In the genomic region with DNA sequence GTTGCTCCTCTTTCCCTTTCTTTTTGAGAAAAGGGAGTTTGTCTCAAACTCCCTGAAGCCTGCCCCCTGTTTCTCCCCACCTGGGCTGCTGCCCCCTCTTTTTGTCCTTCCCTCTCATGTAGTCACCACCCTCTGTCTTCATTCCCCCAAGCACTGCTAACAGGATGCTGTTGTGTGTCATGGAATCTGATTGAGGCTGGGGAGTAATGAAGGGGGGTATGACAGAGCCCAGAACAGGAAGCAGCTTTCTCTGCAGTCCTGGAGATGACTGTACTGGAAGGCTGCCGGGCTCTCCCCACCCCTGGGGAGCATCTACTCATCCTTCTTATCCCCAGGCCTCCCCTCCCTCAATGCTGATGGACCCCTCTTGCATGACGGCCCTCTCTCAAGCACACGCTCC, we compare ENCODE assay signal across 14 cellular contexts.
DNase-seq lines count a peak whose midpoint lies in the region; ATAC-seq and TF ChIP-seq lines count a peak whose summit lies in the region.
"Had no signal": no experiment of that assay in that cellular context is flagged by ENCODE, and none has a peak within 500 bp of the region (broad histone marks: within the 10 kb centered on the region; RNA-seq: fewer than 3 reads in every experiment).

No MANE protein-coding gene starts in this region.

- H3K36me3 ChIP-seq in brain microvascular endothelial cell (replicated peaks): no peaks in the 10 kb centered on the region
- H3K36me3 ChIP-seq: Peyer's patch, spleen had no signal

- no peak overlapping the region for H3K4me3 ChIP-seq in brain microvascular endothelial cell (ENCODE audit: low read depth, low read length)
- H3K4me3 ChIP-seq: Peyer's patch, spleen had no signal

- TF ChIP-seq CTCF in brain microvascular endothelial cell (IDR thresholded peaks at IDR 0.05; ENCODE audit: low read depth, low read length, missing control alignments): no peak

- in situ Hi-C loops in ACHN (cut with HindIII; ENCODE audit: low pct_ligation_motif_present, low pct_unique_long_range_greater_than_20kb, low sequenced_read_pairs) (no loop called here), brain microvascular endothelial cell (cut with HindIII; ENCODE audit: low pct_ligation_motif_present, low sequenced_read_pairs) (loop anchor here (25.0 kb wide), 1 partner anchor 110 kb away; no protein-coding TSS in a partner anchor)

- no peak for ATAC-seq in GM21526 (IDR thresholded peaks at IDR 0.05; ENCODE audit: low FRiP score, unreplicated experiment)
- ATAC-seq: esophagus mucosa had no signal

- DNase-seq in ACHN: peak; percentile 47
- peak; percentile 75 for DNase-seq in HS-27A (ENCODE audit: low read depth)
- DNase-seq in brain microvascular endothelial cell: peak; percentile 90
- DNase-seq in kidney glomerular epithelial cell (lab: John Stamatoyannopoulos, UW): peak; percentile 71
- DNase-seq in DMS53 treated with DMSO at 0.1 percent for 48 hours (lab: John Stamatoyannopoulos, UW; ENCODE audit: unreplicated experiment): no peak
- no peak for DNase-seq in stimulated activated CD4-positive, alpha-beta T cell treated with anti-CD3 and anti-CD28 coated beads, Interleukin-4, amount 100 ng/mL, for 4 hours
- DNase-seq in NCI-H526 treated with DMSO at 0.1 percent for 48 hours (lab: John Stamatoyannopoulos, UW): no peak
- DNase-seq: activated CD4-positive, alpha-beta T cell treated with anti-CD3 and anti-CD28 coated beads for 4 hours; activated naive CD4-positive, alpha-beta T cell treated with anti-CD3 and anti-CD28 coated beads, Interleukin-2, amount 10 ng/mL, durations not matched to agents 7 days and 5 days; NCI-H1105; Peyer's patch; spleen had no signal

- H3K27me3 ChIP-seq in brain microvascular endothelial cell (replicated peaks): no peaks in the 10 kb centered on the region
- H3K27me3 ChIP-seq: Peyer's patch had no signal

- H3K27ac ChIP-seq in brain microvascular endothelial cell: peak overlapping the region; percentile 92
- H3K27ac ChIP-seq: Peyer's patch, spleen had no signal

Comparison
In these comparisons a context has a peak if more than half of its experiments do, and no peak if none do; other contexts are left out.
1. DNase-seq: peak in ACHN (single experiment), HS-27A (single experiment), brain microvascular endothelial cell (single experiment) and kidney glomerular epithelial cell (single experiment); none in DMS53 treated with DMSO at 0.1 percent for 48 hours (single experiment), stimulated activated CD4-positive, alpha-beta T cell treated with anti-CD3 and anti-CD28 coated beads, Interleukin-4, amount 100 ng/mL, for 4 hours (0 of 2) and NCI-H526 treated with DMSO at 0.1 percent for 48 hours (single experiment).